16 cellular contexts compared by ENCODE assay signal in the genomic region with DNA sequence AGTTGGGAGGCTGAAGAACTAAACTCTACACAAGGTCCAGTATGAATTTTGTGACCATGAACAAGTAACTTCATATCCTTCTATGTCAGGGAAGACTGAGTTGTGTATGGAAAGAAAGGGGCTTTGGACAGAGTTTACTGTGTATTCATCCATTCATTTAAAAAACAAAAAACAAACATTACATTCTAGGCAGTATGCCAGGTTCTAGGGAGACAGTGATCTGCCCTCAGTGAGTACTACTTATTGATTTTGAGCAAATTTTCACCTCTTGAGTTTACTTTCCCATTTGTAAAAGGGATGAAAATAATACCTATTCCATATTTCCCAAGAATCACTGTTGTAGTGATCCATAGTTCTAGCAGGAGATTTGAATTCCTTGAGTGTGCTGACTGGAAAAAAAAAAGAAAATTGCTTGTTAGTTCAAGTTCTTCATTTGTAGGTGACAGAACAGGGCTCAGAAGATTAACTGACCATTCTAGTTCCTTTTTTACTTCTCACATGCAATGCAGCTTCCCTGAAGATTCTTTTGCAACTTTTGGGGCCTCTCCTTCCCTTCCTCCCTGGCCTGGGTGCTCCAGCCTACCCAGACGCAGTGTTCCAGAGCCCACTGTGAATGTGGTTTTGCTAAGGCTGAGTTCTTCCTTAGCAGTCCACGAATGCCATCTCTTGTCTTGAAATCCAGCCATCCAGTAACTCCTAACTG. TPM values are rescaled to one million over a fixed set of nuclear protein-coding genes. Genes with fewer than 3 reads are reported as not detected.
A peak's percentile ranks its signal among the peaks of the same experiment; 100 is the strongest.
DNase-seq lines count a peak whose midpoint lies in the region; ATAC-seq and TF ChIP-seq lines count a peak whose summit lies in the region.
"Had no signal": no experiment of that assay in that cellular context is flagged by ENCODE, and none has a peak within 500 bp of the region (broad histone marks: within the 10 kb centered on the region; RNA-seq: fewer than 3 reads in every experiment).

No MANE protein-coding gene starts in this region.

- H3K4me1 Mint-ChIP-seq in IgD-negative memory B cell, result peaks cover 17 to 22% (median 18%) of the 10 kb centered on the region in 3 donors

- H3K4me2 ChIP-seq in OCI-LY3 (ENCODE audit: low read length), result peak overlapping the region; percentile 18; the same call in 1 of the 2 replicates

- peaks cover 0 to 8% (median 0%) of the 10 kb centered on the region in 3 donors for H3K9me3 Mint-ChIP-seq in IgD-negative memory B cell
- H3K9me3 Mint-ChIP-seq: memory B cell; stimulated activated naive CD8-positive, alpha-beta T cell treated with anti-CD3 and anti-CD28 coated beads, Interleukin-15, Interleukin-2, amounts not matched to agents 100 ng/mL and 50 ng/mL, for 24 hours had no signal

- no peak for TF ChIP-seq CTCF in OCI-LY3 (IDR thresholded peaks at IDR 0.05; ENCODE audit: low read depth, low read length)

- peaks cover 13% of the 10 kb centered on the region; the same call in 1 of the 2 replicates for H4K20me1 ChIP-seq in OCI-LY3 (ENCODE audit: insufficient read depth, low read length)

- H3K79me2 ChIP-seq in OCI-LY3 (ENCODE audit: low read length), result peaks cover 24% of the 10 kb centered on the region

- no peaks in the 10 kb centered on the region for H3K27me3 ChIP-seq in OCI-LY3 (ENCODE audit: low read depth, low read length)
- H3K27me3 ChIP-seq: foreskin keratinocyte, uterus had no signal

- DNase-seq in AML-193 (lab: John Stamatoyannopoulos, UW) (peak; percentile 87 to 88), globus pallidus (ENCODE audit: low spot score) (peak; percentile 32), NCI-H187 treated with DMSO at 0.1 percent for 48 hours (lab: John Stamatoyannopoulos, UW) (no peak), T-helper 9 cell (no peak)
- DNase-seq: activated CD4-positive, alpha-beta T cell treated with anti-CD3 and anti-CD28 coated beads for 4 hours; foreskin keratinocyte; NCI-H2171 treated with DMSO at 0.1 percent for 48 hours; small intestine; uterus had no signal

- H3K9me3 ChIP-seq in OCI-LY3 (ENCODE audit: insufficient read depth, low read length), result 0 out of 2 replicates have a peak, but pooled peaks cover 3% of the 10 kb centered on the region
- H3K9me3 ChIP-seq: uterus had no signal

- peaks cover 3% of the 10 kb centered on the region for H3K36me3 ChIP-seq in OCI-LY3 (replicated peaks; ENCODE audit: low read depth, low read length)
- H3K36me3 ChIP-seq: uterus had no signal

- peak overlapping the region in 1 of 4 donors; percentile 91 for H3K4me3 Mint-ChIP-seq in IgD-negative memory B cell
- H3K4me3 Mint-ChIP-seq: memory B cell; stimulated activated naive CD8-positive, alpha-beta T cell treated with anti-CD3 and anti-CD28 coated beads, Interleukin-15, Interleukin-2, amounts not matched to agents 100 ng/mL and 50 ng/mL, for 24 hours had no signal

- H3K27ac ChIP-seq in OCI-LY3 (ENCODE audit: low read length), result peak overlapping the region; percentile 12; the same call in 1 of the 2 replicates
- H3K27ac ChIP-seq: foreskin keratinocyte, uterus had no signal

- no peak for ATAC-seq in HG02642 (IDR thresholded peaks at IDR 0.05; ENCODE audit: poor library complexity, unreplicated experiment)
- no peak for ATAC-seq in HG03460 (IDR thresholded peaks at IDR 0.05; ENCODE audit: unreplicated experiment)
- ATAC-seq: foreskin keratinocyte, HCT116 had no signal

- H3K27ac Mint-ChIP-seq in IgD-negative memory B cell, result peak overlapping the region in 2 of 3 donors; percentile 20 to 81
- H3K27ac Mint-ChIP-seq: memory B cell; stimulated activated naive CD8-positive, alpha-beta T cell treated with anti-CD3 and anti-CD28 coated beads, Interleukin-15, Interleukin-2, amounts not matched to agents 100 ng/mL and 50 ng/mL, for 24 hours had no signal

- H3K27me3 Mint-ChIP-seq in IgD-negative memory B cell, result no peaks in the 10 kb centered on the region
- H3K27me3 Mint-ChIP-seq: memory B cell; stimulated activated naive CD8-positive, alpha-beta T cell treated with anti-CD3 and anti-CD28 coated beads, Interleukin-15, Interleukin-2, amounts not matched to agents 100 ng/mL and 50 ng/mL, for 24 hours had no signal

- H3K4me1 ChIP-seq in OCI-LY3 (ENCODE audit: low read length), result peaks cover 20% of the 10 kb centered on the region
- H3K4me1 ChIP-seq: uterus had no signal

- 0 out of 2 replicates have a peak overlapping the region, but pooled peaks have one; percentile 27 for H2AFZ ChIP-seq in OCI-LY3 (ENCODE audit: low read depth, low read length)

- peaks cover 3% of the 10 kb centered on the region for H3K36me3 Mint-ChIP-seq in IgD-negative memory B cell

- no peak overlapping the region for H3K4me3 ChIP-seq in OCI-LY3 (ENCODE audit: low read length)
- H3K4me3 ChIP-seq: uterus had no signal

- H3K9ac ChIP-seq in OCI-LY3 (ENCODE audit: low read length), result no peak overlapping the region

RNA-seq across cellular contexts. Expression of a gene that starts 2.6 kb away (rescaled TPM):
- 33.7 TPM for polyA plus RNA-seq in IgD-negative memory B cell

RNA-seq across cellular contexts. Expression of a gene that starts 17.8 kb away (rescaled TPM):
- 147 TPM for polyA plus RNA-seq in IgD-negative memory B cell

RNA-seq across cellular contexts. Expression of a gene that starts 58.6 kb away (rescaled TPM):
- 21.0 TPM for polyA plus RNA-seq in IgD-negative memory B cell

Comparison
In these comparisons a context has a peak if more than half of its experiments do, and no peak if none do; other contexts are left out.
1. DNase-seq: peak in AML-193 (2 of 2) and globus pallidus (single experiment); none in NCI-H187 treated with DMSO at 0.1 percent for 48 hours (single experiment) and T-helper 9 cell (single experiment).